Comparison of ENCODE assay signal across 8 cellular contexts in genomic region chr19:45613926-45614725, GRCh38. TPM values are rescaled to one million over a fixed set of nuclear protein-coding genes. Genes with fewer than 3 reads are reported as not detected.
A peak's percentile ranks its signal among the peaks of the same experiment; 100 is the strongest.
DNase-seq lines count a peak whose midpoint lies in the region.

No MANE protein-coding gene starts in this region.

- H3K4me3 Mint-ChIP-seq in activated naive CD4-positive, alpha-beta T cell treated with anti-CD3 and anti-CD28 coated beads, Interleukin-2, amount 50 U/mL, for 24 hours, result peak overlapping the region; percentile 58
- H3K4me3 Mint-ChIP-seq in immature natural killer cell, result peak overlapping the region in 3 of 5 donors; percentile 39 to 67 (median 56)
- peak overlapping the region; percentile 45 for H3K4me3 Mint-ChIP-seq in stimulated activated naive CD8-positive, alpha-beta T cell treated with anti-CD3 and anti-CD28 coated beads, Interleukin-15, Interleukin-2, amounts not matched to agents 100 ng/mL and 50 ng/mL, for 24 hours

- peaks cover 9% of the 10 kb centered on the region for H3K4me1 Mint-ChIP-seq in activated naive CD4-positive, alpha-beta T cell treated with anti-CD3 and anti-CD28 coated beads, Interleukin-2, amount 50 U/mL, for 24 hours
- peaks cover 9 to 12% of the 10 kb centered on the region in 2 donors for H3K4me1 Mint-ChIP-seq in immature natural killer cell
- peaks cover 25% of the 10 kb centered on the region for H3K4me1 Mint-ChIP-seq in stimulated activated naive CD8-positive, alpha-beta T cell treated with anti-CD3 and anti-CD28 coated beads, Interleukin-15, Interleukin-2, amounts not matched to agents 100 ng/mL and 50 ng/mL, for 24 hours (ENCODE audit: low read depth)

- no peaks in the 10 kb centered on the region for H3K27me3 Mint-ChIP-seq in activated naive CD4-positive, alpha-beta T cell treated with anti-CD3 and anti-CD28 coated beads, Interleukin-2, amount 50 U/mL, for 24 hours
- H3K27me3 Mint-ChIP-seq in immature natural killer cell (ENCODE audit: low read depth in 3 of 3), result peaks cover 0 to 4% (median 2%) of the 10 kb centered on the region in 3 donors
- no peaks in the 10 kb centered on the region for H3K27me3 Mint-ChIP-seq in stimulated activated naive CD8-positive, alpha-beta T cell treated with anti-CD3 and anti-CD28 coated beads, Interleukin-15, Interleukin-2, amounts not matched to agents 100 ng/mL and 50 ng/mL, for 24 hours

- DNase-seq in activated T-cell treated with anti-CD3 and anti-CD28 coated beads for 48 hours (ENCODE audit: low read depth) (peak; percentile 25), LoVo (ENCODE audit: low spot score) (peak; percentile 90), immature natural killer cell (peak in 1 of 3 donors; percentile 42), NCI-H748 (lab: John Stamatoyannopoulos, UW; ENCODE audit: unreplicated experiment) (no peak), NCI-H2227 treated with DMSO at 0.1 percent for 48 hours (lab: John Stamatoyannopoulos, UW) (no peak)
- DNase-seq in activated T-cell treated with anti-CD3 and anti-CD28 coated beads, Interleukin-2, amount 50 U/mL, for 1 hour, result no peak

- peaks cover 21% of the 10 kb centered on the region for H3K36me3 Mint-ChIP-seq in activated naive CD4-positive, alpha-beta T cell treated with anti-CD3 and anti-CD28 coated beads, Interleukin-2, amount 50 U/mL, for 24 hours
- peaks cover 18 to 35% (median 20%) of the 10 kb centered on the region in 3 donors for H3K36me3 Mint-ChIP-seq in immature natural killer cell
- H3K36me3 Mint-ChIP-seq in stimulated activated naive CD8-positive, alpha-beta T cell treated with anti-CD3 and anti-CD28 coated beads, Interleukin-15, Interleukin-2, amounts not matched to agents 100 ng/mL and 50 ng/mL, for 24 hours (ENCODE audit: low read depth), result peaks cover 60% of the 10 kb centered on the region

- H3K9me3 Mint-ChIP-seq in activated naive CD4-positive, alpha-beta T cell treated with anti-CD3 and anti-CD28 coated beads, Interleukin-2, amount 50 U/mL, for 24 hours, result peaks cover 2% of the 10 kb centered on the region
- no peaks in the 10 kb centered on the region for H3K9me3 Mint-ChIP-seq in immature natural killer cell
- no peaks in the 10 kb centered on the region for H3K9me3 Mint-ChIP-seq in stimulated activated naive CD8-positive, alpha-beta T cell treated with anti-CD3 and anti-CD28 coated beads, Interleukin-15, Interleukin-2, amounts not matched to agents 100 ng/mL and 50 ng/mL, for 24 hours

- peak overlapping the region; percentile 56 for H3K27ac Mint-ChIP-seq in activated naive CD4-positive, alpha-beta T cell treated with anti-CD3 and anti-CD28 coated beads, Interleukin-2, amount 50 U/mL, for 24 hours
- H3K27ac Mint-ChIP-seq in immature natural killer cell, result peak overlapping the region; percentile 49 to 94 (median 66)
- H3K27ac Mint-ChIP-seq in stimulated activated naive CD8-positive, alpha-beta T cell treated with anti-CD3 and anti-CD28 coated beads, Interleukin-15, Interleukin-2, amounts not matched to agents 100 ng/mL and 50 ng/mL, for 24 hours, result peak overlapping the region; percentile 91

RNA-seq across cellular contexts. Expression of gene GPR4, which starts 12.1 kb away (rescaled TPM):
- not detected for polyA plus RNA-seq in immature natural killer cell

RNA-seq across cellular contexts. Expression of gene EML2, which starts 25.1 kb away (rescaled TPM):
- 10 to 100 TPM; 11.9 to 24.7 (median 14.2) TPM for polyA plus RNA-seq in immature natural killer cell

RNA-seq across cellular contexts. Expression of gene OPA3, which starts 29.5 kb away (rescaled TPM):
- polyA plus RNA-seq in immature natural killer cell, result 10 to 100 TPM in 1 of 3 donors, 1 to 10 TPM in 1, not detected in 1; 3.3 to 18.4 TPM

RNA-seq across cellular contexts. Expression of gene GIPR, which starts 53.9 kb away (rescaled TPM):
- polyA plus RNA-seq in immature natural killer cell, result under 1 TPM in 2 of 3 donors, not detected in 1; 0.18 to 0.34 TPM

Comparison
In these comparisons a context has a peak if more than half of its experiments do, and no peak if none do; other contexts are left out.
1. DNase-seq: peak in activated T-cell treated with anti-CD3 and anti-CD28 coated beads for 48 hours (single experiment) and LoVo (single experiment); none in activated T-cell treated with anti-CD3 and anti-CD28 coated beads, Interleukin-2, amount 50 U/mL, for 1 hour (single experiment), NCI-H748 (single experiment) and NCI-H2227 treated with DMSO at 0.1 percent for 48 hours (single experiment).
2. Peak in every context shown above with its lines, with median percentiles within 50 percentile points of each other: H3K27ac Mint-ChIP-seq and H3K4me3 Mint-ChIP-seq.